ENCODE assay signal across 17 cellular contexts in genomic region chr5:150101019-150101418, GRCh38. TPM values are rescaled to one million over a fixed set of nuclear protein-coding genes. Genes with fewer than 3 reads are reported as not detected.
DNase-seq lines count a peak whose midpoint lies in the region; TF ChIP-seq lines count a peak whose summit lies in the region.
"Had no signal": no experiment of that assay in that cellular context is flagged by ENCODE, and none has a peak within 500 bp of the region (broad histone marks: within the 10 kb centered on the region; RNA-seq: fewer than 3 reads in every experiment).

No MANE protein-coding gene starts in this region.

- TF ChIP-seq CTCF in GM10248 (IDR thresholded peaks at IDR 0.05; ENCODE audit: control extremely low read depth, extremely low read depth, low read depth, missing control alignments) (no peak), endodermal cell (conservative IDR thresholded peaks at IDR 0.05) (peak; percentile 38), stomach (IDR thresholded peaks at IDR 0.05) (no peak), transverse colon (IDR thresholded peaks at IDR 0.05) (no peak), A673 (conservative IDR thresholded peaks at IDR 0.05; ENCODE audit: low read depth, low read length) (no peak)

- H3K27ac ChIP-seq in endodermal cell (ENCODE audit: low read depth, low read length) (no peak overlapping the region), mesendoderm (ENCODE audit: low read depth, low read length) (no peak overlapping the region), stomach (no peak overlapping the region), transverse colon (no peak overlapping the region), A673 (ENCODE audit: low read depth, low read length, poor library complexity, severe bottlenecking) (no peak overlapping the region)
- H3K27ac ChIP-seq: PC-9, SJCRH30 had no signal

- no peak overlapping the region for H3K27ac Mint-ChIP-seq in endodermal cell

- TF ChIP-seq POLR2A in stomach (IDR thresholded peaks at IDR 0.05) = no peak
- TF ChIP-seq POLR2A in transverse colon (IDR thresholded peaks at IDR 0.05) = no peak

- H3K27me3 ChIP-seq in endodermal cell (ENCODE audit: control insufficient read depth, insufficient read depth, low read length, poor library complexity, severe bottlenecking) (peaks cover 20% of the 10 kb centered on the region), mesendoderm (ENCODE audit: insufficient read depth, low read length, poor library complexity) (no peaks in the 10 kb centered on the region), stomach (no peaks in the 10 kb centered on the region), transverse colon (no peaks in the 10 kb centered on the region), A673 (replicated peaks; ENCODE audit: insufficient read depth, low read depth, low read length, poor library complexity) (peaks cover 5% of the 10 kb centered on the region)
- H3K27me3 ChIP-seq: SJCRH30 had no signal

- H3K9me3 ChIP-seq in endodermal cell (ENCODE audit: control insufficient read depth, low read length) (no peaks in the 10 kb centered on the region), stomach (no peaks in the 10 kb centered on the region), transverse colon (no peaks in the 10 kb centered on the region), A673 (ENCODE audit: low read depth, low read length, poor library complexity, severe bottlenecking) (no peaks in the 10 kb centered on the region)
- H3K9me3 ChIP-seq: SJCRH30 had no signal

- peaks cover 13% of the 10 kb centered on the region for H3K27me3 Mint-ChIP-seq in endodermal cell (ENCODE audit: insufficient read depth)

- no TSS peak for BruUV-seq in A673 (replicated peaks; lab: Mats Ljungman, UMichigan)

- H3K56ac ChIP-seq in mesendoderm (ENCODE audit: low read length) = no peak overlapping the region

- intact Hi-C loops in stomach (cut with DNase I; ENCODE audit: low total_unique reads) (no loop called here), transverse colon (cut with DNase I; ENCODE audit: low total_unique reads) (no loop called here), A673 (cut with micrococcal nuclease; ENCODE audit: unreplicated experiment) (no loop called here)

- H3K4me2 ChIP-seq in mesendoderm (ENCODE audit: low read length) = no peak overlapping the region
- H3K4me2 ChIP-seq: PC-9 had no signal

- H3K4me3 ChIP-seq in endodermal cell (ENCODE audit: low read length) (no peak overlapping the region), mesendoderm (ENCODE audit: low read length) (no peak overlapping the region), stomach (no peak overlapping the region), transverse colon (no peak overlapping the region), A673 (ENCODE audit: low read depth, low read length, poor library complexity, severe bottlenecking) (no peak overlapping the region)
- H3K4me3 ChIP-seq: PC-9, SJCRH30 had no signal

- CTCF ChIA-PET in GM10248 (lab: Yijun Ruan, JAX) (no interaction called here), A673 (lab: Charles Lee) (no interaction called here)

- no peak overlapping the region for H3K4me3 Mint-ChIP-seq in endodermal cell
- H3K4me3 Mint-ChIP-seq: CD8-positive, alpha-beta memory T cell had no signal

- no peak for TF ChIP-seq EP300 in stomach (IDR thresholded peaks at IDR 0.05)
- TF ChIP-seq EP300 in transverse colon (IDR thresholded peaks at IDR 0.05; ENCODE audit: low read depth) = no peak

- H2BK120ac ChIP-seq in mesendoderm (ENCODE audit: low read depth, low read length) = no peak overlapping the region

- POLR2A ChIA-PET in GM10248 (lab: Yijun Ruan, JAX) (no interaction called here), A673 (lab: Charles Lee; ENCODE audit: low non-redundant PET) (no interaction called here)

- no peak overlapping the region for H2BK15ac ChIP-seq in mesendoderm (replicated peaks; ENCODE audit: low read depth)

- H3K36me3 ChIP-seq in endodermal cell (ENCODE audit: control insufficient read depth, insufficient read depth, low read length) (no peaks in the 10 kb centered on the region), mesendoderm (ENCODE audit: control insufficient read depth, insufficient read depth, low read length) (no peaks in the 10 kb centered on the region), stomach (no peaks in the 10 kb centered on the region), transverse colon (no peaks in the 10 kb centered on the region), A673 (ENCODE audit: insufficient read depth, low read length, poor library complexity, severe bottlenecking) (no peaks in the 10 kb centered on the region)
- H3K36me3 ChIP-seq: SJCRH30 had no signal

- no peaks in the 10 kb centered on the region for H3K4me1 Mint-ChIP-seq in endodermal cell
- H3K4me1 Mint-ChIP-seq: CD8-positive, alpha-beta memory T cell had no signal

- in situ Hi-C loops in transverse colon (cut with MboI; ENCODE audit: low pct_ligation_motif_present in 1 of 4, low pct_unique_long_range_greater_than_20kb in 1 of 4, low sequenced_read_pairs in 3 of 4) = loop anchor here in 1 of 4 donors (25.0 kb wide), 1 partner anchor 264 kb away; no protein-coding TSS in a partner anchor

- no peak overlapping the region for H4K8ac ChIP-seq in mesendoderm (ENCODE audit: low read depth, low read length)

- no peak overlapping the region for H3K18ac ChIP-seq in mesendoderm (ENCODE audit: low read length)

- no peak overlapping the region for H4K5ac ChIP-seq in mesendoderm (ENCODE audit: low read length)

- H3K23ac ChIP-seq in mesendoderm (ENCODE audit: low read length) = no peak overlapping the region

- no peaks in the 10 kb centered on the region for H3K36me3 Mint-ChIP-seq in endodermal cell (ENCODE audit: low read depth)
- H3K36me3 Mint-ChIP-seq: CD8-positive, alpha-beta memory T cell had no signal

- WGBS in endodermal cell (ENCODE audit: insufficient coverage in 1 of 2, insufficient read length in 1 of 2), 2 experiments = 78 to 85% methylated on average over 5 to 6 of the region's 6 CpGs
- no CpG with 5 or more reads among the region's 6 CpGs for WGBS in mesendoderm (ENCODE audit: extremely low coverage, insufficient coverage, low lambda C conversion rate)
- WGBS in stomach, 5 donors = 75 to 87% (median 78%) methylated on average over 6 of the region's 6 CpGs
- WGBS in transverse colon (ENCODE audit: low coverage in 1 of 2), 2 donors = 62 to 75% methylated on average over 3 to 6 of the region's 6 CpGs

- H3K9me3 Mint-ChIP-seq in endodermal cell = no peaks in the 10 kb centered on the region
- H3K9me3 Mint-ChIP-seq: CD8-positive, alpha-beta memory T cell had no signal

- H3K4ac ChIP-seq in mesendoderm (ENCODE audit: low read depth, low read length) = no peak overlapping the region

- H2BK5ac ChIP-seq in mesendoderm (ENCODE audit: low read length) = no peak overlapping the region

- DNase-seq in GM10248 (ENCODE audit: extremely low spot score) (peak; percentile 2), HuH-7.5 (ENCODE audit: low spot score) (peak; percentile 2), endodermal cell (peak; percentile 65), mesendoderm (peak; percentile 39), stomach (no peak), transverse colon (no peak), A673 (ENCODE audit: low spot score) (no peak)
- DNase-seq: ACHN; C1 segment of cervical spinal cord; CD8-positive, alpha-beta memory T cell; NCI-H1105 treated with DMSO at 0.1 percent for 48 hours; NCI-H1694; NCI-H2107; NCI-H510A treated with DMSO at 0.1 percent for 48 hours; NCI-H774; PC-9; SJCRH30 had no signal

- no peaks in the 10 kb centered on the region for H3K79me2 ChIP-seq in mesendoderm (ENCODE audit: control insufficient read depth, insufficient read depth, low read length)

- H2AK5ac ChIP-seq in mesendoderm (ENCODE audit: low read length) = no peak overlapping the region

- H3K9ac ChIP-seq in endodermal cell (ENCODE audit: extremely low read depth, low read length, poor library complexity, severe bottlenecking) = no peak overlapping the region
- no peak overlapping the region for H3K9ac ChIP-seq in mesendoderm (ENCODE audit: low read length)

- H3K79me1 ChIP-seq in mesendoderm (ENCODE audit: low read length) = no peaks in the 10 kb centered on the region

- H3K4me1 ChIP-seq in endodermal cell (ENCODE audit: control insufficient read depth, insufficient read depth, low read length) (no peaks in the 10 kb centered on the region), mesendoderm (ENCODE audit: control insufficient read depth, low read depth, low read length) (no peaks in the 10 kb centered on the region), stomach (no peaks in the 10 kb centered on the region), transverse colon (peaks cover 0 to 5% (median 0%) of the 10 kb centered on the region in 4 donors), A673 (ENCODE audit: insufficient read depth, low read length, poor library complexity, severe bottlenecking) (no peaks in the 10 kb centered on the region)
- H3K4me1 ChIP-seq: SJCRH30 had no signal

RNA-seq across cellular contexts. Expression of gene CSF1R, which starts 14.7 kb away (rescaled TPM):
- total RNA-seq in endodermal cell (not detected), stomach (100 to 1,000 TPM in 1 of 5 donors, 10 to 100 TPM in 4; 17.8 to 235 (median 34.9) TPM), transverse colon (10 to 100 TPM in 3 of 4 donors, under 1 TPM in 1; 0.60 to 38.9 (median 14.7) TPM), A673 (2021) (not detected in 2 replicates)
- polyA plus RNA-seq in endodermal cell (2013, experiment 1 of 2) = 0.39 TPM
- polyA plus RNA-seq in endodermal cell (2013, experiment 2 of 2) = not detected
- polyA plus RNA-seq in mesendoderm (2013, experiment 1 of 2) = 0.04 TPM
- 0.11 TPM for polyA plus RNA-seq in mesendoderm (2013, experiment 2 of 2)
- 10 to 100 TPM in 1 of 3 donors, 1 to 10 TPM in 2; 3.0 to 10.2 (median 8.5) TPM for polyA plus RNA-seq in stomach

RNA-seq across cellular contexts. Expression of gene PDGFRB, which starts 54.6 kb away (rescaled TPM):
- total RNA-seq in endodermal cell (1 to 10 TPM; 4.1 to 6.5 TPM), stomach (10 to 100 TPM; 16.5 to 71.2 (median 53.1) TPM), transverse colon (10 to 100 TPM; 20.2 to 56.3 (median 28.3) TPM), A673 (2021) (25.9 and 58.3 TPM in 2 replicates)
- polyA plus RNA-seq in endodermal cell (2013, experiment 1 of 2) = 18.6 TPM
- polyA plus RNA-seq in endodermal cell (2013, experiment 2 of 2) = 22.1 TPM
- polyA plus RNA-seq in mesendoderm (2013, experiment 1 of 2) = 15.5 TPM
- 14.7 TPM for polyA plus RNA-seq in mesendoderm (2013, experiment 2 of 2)
- 1 to 10 TPM; 4.7 to 9.1 (median 6.9) TPM for polyA plus RNA-seq in stomach
- total RNA-seq: PC-9 had no signal

Comparison
In these comparisons a context has a peak if more than half of its experiments do, and no peak if none do; other contexts are left out.
1. DNase-seq: peak in GM10248 (single experiment), HuH-7.5 (single experiment), endodermal cell (single experiment) and mesendoderm (single experiment); none in stomach (single experiment), transverse colon (single experiment) and A673 (single experiment).